22 cellular contexts compared by ENCODE assay signal in the genomic region with DNA sequence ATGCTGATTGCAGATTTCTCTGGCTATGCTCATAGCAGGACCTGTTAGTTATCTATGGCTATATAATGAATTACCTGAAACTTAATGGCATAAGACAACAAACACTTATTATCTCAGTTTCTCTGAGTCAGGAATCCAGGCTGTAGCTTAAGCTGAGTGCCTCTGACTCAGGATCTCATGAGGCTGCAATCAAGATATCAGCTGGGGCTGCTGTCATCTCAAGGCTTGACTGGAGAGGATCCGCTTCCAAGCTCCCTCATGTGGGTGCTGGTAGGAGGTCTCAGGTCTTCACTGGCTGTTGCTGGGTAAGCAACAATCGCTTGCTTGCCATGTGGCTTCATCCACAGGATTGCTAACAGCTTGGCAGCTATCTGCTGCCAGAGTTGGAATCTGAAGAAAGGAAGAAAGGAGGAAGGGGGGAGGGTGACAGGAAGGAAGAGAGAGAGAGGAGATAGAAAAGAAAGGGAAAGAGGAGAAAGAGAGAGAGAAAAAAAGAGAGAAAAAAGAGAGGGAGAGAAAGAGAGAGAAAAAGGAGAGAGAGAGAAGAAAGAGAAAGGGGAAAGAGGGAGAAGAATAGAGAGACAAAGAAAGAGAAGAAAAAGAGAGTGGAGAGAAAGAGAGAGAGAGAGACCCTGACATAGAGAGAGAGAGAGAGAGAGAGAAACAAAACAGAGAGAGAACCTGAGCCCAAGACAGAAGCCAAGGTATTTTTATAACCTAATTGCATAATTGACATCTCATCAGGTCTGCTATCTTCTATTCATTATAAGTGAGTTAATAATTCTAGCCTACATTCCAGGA.
DNase-seq lines count a peak whose midpoint lies in the region; ATAC-seq and TF ChIP-seq lines count a peak whose summit lies in the region.
"Had no signal": no experiment of that assay in that cellular context is flagged by ENCODE, and none has a peak within 500 bp of the region (broad histone marks: within the 10 kb centered on the region; RNA-seq: fewer than 3 reads in every experiment).

No MANE protein-coding gene starts in this region.

- TF ChIP-seq CTCF in brain microvascular endothelial cell (IDR thresholded peaks at IDR 0.05; ENCODE audit: low read depth, low read length, missing control alignments), result no peak
- TF ChIP-seq CTCF in fibroblast of villous mesenchyme (IDR thresholded peaks at IDR 0.05; ENCODE audit: insufficient read depth, low read depth, low read length), result no peak

- DNase-seq in HK-2 (ENCODE audit: unreplicated experiment) (peak; percentile 43), brain microvascular endothelial cell (peak; percentile 66), fibroblast of villous mesenchyme (ENCODE audit: low read depth) (peak; percentile 6), renal cortical epithelial cell (ENCODE audit: low read depth) (peak; percentile 52), DMS53 treated with DMSO at 0.1 percent for 48 hours (lab: John Stamatoyannopoulos, UW; ENCODE audit: unreplicated experiment) (no peak), retina (no peak)
- DNase-seq: activated CD4-positive, CD25-positive, alpha-beta regulatory T cell; activated naive CD4-positive, alpha-beta T cell treated with anti-CD3 and anti-CD28 coated beads, Interleukin-2, amount 10 ng/mL, durations not matched to agents 7 days and 5 days; amniotic stem cell; EL; head of caudate nucleus; NCI-H1092 treated with DMSO at 0.1 percent for 48 hours; NCI-H187 treated with DMSO at 0.1 percent for 48 hours; NCI-H526; NK-92 treated with Interleukin-12 subunit alpha and Interleukin-12 subunit beta, amount 100 ng/mL, for 24 hours; SHP77; SW 1271; T1000 had no signal

- H3K36me3 ChIP-seq in brain microvascular endothelial cell (replicated peaks), result no peaks in the 10 kb centered on the region
- H3K36me3 ChIP-seq: neutrophil, vagina had no signal

- no peaks in the 10 kb centered on the region for H3K27me3 ChIP-seq in brain microvascular endothelial cell (replicated peaks)
- H3K27me3 ChIP-seq: neutrophil, vagina had no signal

- ATAC-seq in HG02884 (IDR thresholded peaks at IDR 0.05; ENCODE audit: unreplicated experiment) (no peak), HG02970 (IDR thresholded peaks at IDR 0.05; ENCODE audit: low FRiP score, unreplicated experiment) (no peak)

- no peak overlapping the region for H3K27ac ChIP-seq in brain microvascular endothelial cell
- H3K27ac ChIP-seq: neutrophil, vagina had no signal

- no peak overlapping the region for H3K4me3 ChIP-seq in brain microvascular endothelial cell (ENCODE audit: low read depth, low read length)
- no peak overlapping the region for H3K4me3 ChIP-seq in fibroblast of villous mesenchyme (ENCODE audit: low read depth, low read length)
- H3K4me3 ChIP-seq: vagina had no signal

- in situ Hi-C loops in brain microvascular endothelial cell (cut with HindIII; ENCODE audit: low pct_ligation_motif_present, low sequenced_read_pairs), result no loop called here

Comparison
In these comparisons a context has a peak if more than half of its experiments do, and no peak if none do; other contexts are left out.
1. DNase-seq: peak in HK-2 (single experiment), brain microvascular endothelial cell (single experiment), fibroblast of villous mesenchyme (single experiment) and renal cortical epithelial cell (single experiment); none in DMS53 treated with DMSO at 0.1 percent for 48 hours (single experiment) and retina (single experiment).